16 cellular contexts compared by ENCODE assay signal in genomic region chr5:125717209-125717608, GRCh38.
DNase-seq lines count a peak whose midpoint lies in the region; ATAC-seq and TF ChIP-seq lines count a peak whose summit lies in the region.
"Had no signal": no experiment of that assay in that cellular context is flagged by ENCODE, and none has a peak within 500 bp of the region (broad histone marks: within the 10 kb centered on the region; RNA-seq: fewer than 3 reads in every experiment).

No MANE protein-coding gene starts in this region.

- no peaks in the 10 kb centered on the region for H3K36me3 ChIP-seq in hepatocyte (replicated peaks; ENCODE audit: insufficient read depth, low read depth)

- no peaks in the 10 kb centered on the region for H4K20me1 ChIP-seq in hepatocyte (ENCODE audit: insufficient read depth, poor library complexity, severe bottlenecking)

- no peak overlapping the region for H2AFZ ChIP-seq in hepatocyte

- H3K27ac ChIP-seq in hepatocyte, result peak overlapping the region; percentile 51

- peak; percentile 69 for DNase-seq in H4 (ENCODE audit: low spot score)
- DNase-seq in amniotic epithelial cell (ENCODE audit: low read depth), result peak; percentile 63
- peak; percentile 10 for DNase-seq in hepatocyte (ENCODE audit: low spot score)
- DNase-seq in stromal cell of bone marrow (ENCODE audit: low read depth), result peak; percentile 6
- no peak for DNase-seq in activated CD4-positive, alpha-beta T cell treated with anti-CD3 and anti-CD28 coated beads for 48 hours
- DNase-seq: activated CD4-positive, alpha-beta T cell treated with anti-CD3 and anti-CD28 coated beads for 4 hours; cerebellar nuclear complex; H9; kidney; naive thymus-derived CD4-positive, alpha-beta T cell; NCI-H2029 treated with DMSO at 0.1 percent for 48 hours; T-helper 1 cell had no signal

- H3K4me2 ChIP-seq in hepatocyte, result peak overlapping the region; percentile 3

- no peak overlapping the region for H3K4me3 ChIP-seq in hepatocyte
- H3K4me3 ChIP-seq: K562 had no signal

- no peaks in the 10 kb centered on the region for H3K9me2 ChIP-seq in hepatocyte (replicated peaks; ENCODE audit: insufficient read depth)

- H3K27me3 ChIP-seq in hepatocyte, result no peaks in the 10 kb centered on the region

- H3K79me2 ChIP-seq in hepatocyte, result no peaks in the 10 kb centered on the region

- H3K4me1 ChIP-seq in hepatocyte (ENCODE audit: insufficient read depth), result peaks cover 15% of the 10 kb centered on the region

- H3K9me3 ChIP-seq in hepatocyte (ENCODE audit: low read depth), result no peaks in the 10 kb centered on the region

- TF ChIP-seq CTCF in hepatocyte (IDR thresholded peaks at IDR 0.05; ENCODE audit: poor library complexity), result no peak

- ATAC-seq in HG03095 (IDR thresholded peaks at IDR 0.05; ENCODE audit: unreplicated experiment) (no peak), HG03442 (IDR thresholded peaks at IDR 0.05; ENCODE audit: unreplicated experiment) (no peak)
- ATAC-seq: activated T-helper 17 cell treated with anti-CD3 and anti-CD28 coated beads, Interleukin-2, amount 50 U/mL, for 72 hours; K562; naive thymus-derived CD4-positive, alpha-beta T cell had no signal
